Comparison of ENCODE assay signal across 8 cellular contexts in the genomic region with DNA sequence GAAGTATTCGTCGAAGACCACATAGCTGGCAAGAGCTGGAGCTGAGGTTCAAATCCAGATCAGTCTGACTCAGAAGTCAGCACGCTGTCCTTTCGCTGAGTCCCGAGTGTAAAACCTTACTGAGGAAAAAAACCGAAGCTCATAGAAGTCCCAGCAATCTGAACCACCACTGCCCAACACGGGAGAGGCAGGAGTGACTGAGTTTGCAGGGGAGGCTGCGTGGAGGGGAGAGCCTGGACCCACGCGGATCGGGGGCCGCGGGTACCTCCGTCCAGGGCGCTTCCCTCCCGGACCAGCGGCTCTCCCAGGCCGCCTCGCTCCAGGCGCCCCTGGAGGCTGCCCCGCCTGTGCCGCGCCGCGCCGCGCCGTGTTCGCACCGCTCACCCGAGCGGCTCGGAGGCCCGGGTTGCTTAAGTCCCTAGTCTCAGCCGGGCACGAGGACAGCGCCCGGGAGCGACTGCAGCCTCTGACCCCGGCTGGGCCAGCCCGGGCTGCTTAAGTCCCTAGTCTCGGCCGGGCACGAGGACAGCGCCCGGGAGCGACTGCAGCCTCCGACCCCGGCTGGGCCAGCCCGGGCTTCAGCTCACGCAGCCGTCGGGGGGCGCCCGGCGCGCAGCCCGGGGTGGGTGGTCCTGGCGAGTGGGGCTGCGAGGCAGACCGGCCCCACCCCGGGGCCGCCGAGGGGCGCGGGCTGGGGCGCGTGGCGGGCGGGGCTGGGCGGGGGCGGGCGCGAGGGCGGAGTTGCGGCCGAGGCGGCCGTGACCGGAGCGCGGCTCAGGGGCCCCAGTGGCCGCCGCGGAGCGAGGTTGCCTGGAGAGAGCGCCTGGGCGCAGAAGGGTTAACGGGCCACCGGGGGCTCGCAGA. TPM values are rescaled to one million over a fixed set of nuclear protein-coding genes. Genes with fewer than 3 reads are reported as not detected.
DNase-seq lines count a peak whose midpoint lies in the region; ATAC-seq and TF ChIP-seq lines count a peak whose summit lies in the region.

A gene (plus strand): TSS at position 777 of the 864 bp plus-strand sequence. CDS start 2,881 bp downstream, outside the sequence.

- TF ChIP-seq CTCF in BJ (IDR thresholded peaks at IDR 0.05; ENCODE audit: insufficient read depth, low read depth, low read length) = 0 out of 2 replicates have a peak, but pooled peaks have one; percentile 2
- TF ChIP-seq CTCF in WI38 (IDR thresholded peaks at IDR 0.05; ENCODE audit: low read depth, low read length) = no peak
- no peak for TF ChIP-seq CTCF in mucosa of descending colon (IDR thresholded peaks at IDR 0.05)
- peak in 1 of 3 experiments; percentile 9 for TF ChIP-seq CTCF in vagina (IDR thresholded peaks at IDR 0.05)

- POLR2A ChIA-PET in BJ (lab: Charles Lee) = interaction anchor here (0.7 kb wide), 1 partner anchor 19 kb away, joined by 3 read pairs; no protein-coding TSS in a partner anchor

- H3K27me3 ChIP-seq in BJ (ENCODE audit: control insufficient read depth, insufficient read depth, low read length) (no peaks in the 10 kb centered on the region), vagina (no peaks in the 10 kb centered on the region)

- CTCF ChIA-PET in BJ (lab: Yijun Ruan, JAX) = interaction anchor here (0.5 to 6.2 kb wide), 7 partner anchors 11 to 110 kb away, joined by 3 to 43 read pairs (median 3); no protein-coding TSS in a partner anchor

- TF ChIP-seq POLR2A in erythroblast (IDR thresholded peaks at IDR 0.05; ENCODE audit: low read length) = no peak
- peak in 1 of 2 donors; percentile 59 for TF ChIP-seq POLR2A in vagina (IDR thresholded peaks at IDR 0.05)

- intact Hi-C loops in mucosa of descending colon (cut with DNase I, micrococcal nuclease) = no loop called here
- intact Hi-C loops in vagina (cut with DNase I) = no loop called here

- no peaks in the 10 kb centered on the region for H3K9me3 ChIP-seq in mucosa of descending colon
- no peaks in the 10 kb centered on the region for H3K9me3 ChIP-seq in vagina

- H3K4me1 ChIP-seq in mucosa of descending colon (ENCODE audit: low read depth) (peaks cover 13% of the 10 kb centered on the region), vagina (peaks cover 46% of the 10 kb centered on the region)

- H3K36me3 ChIP-seq in BJ (ENCODE audit: control insufficient read depth, insufficient read depth, low read length) = no peaks in the 10 kb centered on the region
- no peaks in the 10 kb centered on the region for H3K36me3 ChIP-seq in mucosa of descending colon (ENCODE audit: low read depth)
- H3K36me3 ChIP-seq in vagina = no peaks in the 10 kb centered on the region

- H3K27ac ChIP-seq in vagina = peak within 1 kb of the TSS; percentile 94

- DNase-seq in BJ (ENCODE audit: low read depth) (no peak), NCI-H1092 (lab: John Stamatoyannopoulos, UW) (peak; percentile 51), erythroblast (lab: John Stamatoyannopoulos, UW) (peak; percentile 81 to 83), mucosa of descending colon (peak in 1 of 3 donors; percentile 72), vagina (ENCODE audit: extremely low spot score in 2 of 2) (no peak)

- ATAC-seq in GM18909 (IDR thresholded peaks at IDR 0.05; ENCODE audit: poor library complexity, unreplicated experiment) (peak; percentile 52), mucosa of descending colon (peak; percentile 75), HG03378 (IDR thresholded peaks at IDR 0.05; ENCODE audit: unreplicated experiment) (no peak)

- H3K4me3 ChIP-seq in BJ (ENCODE audit: low read depth, low read length) (peak within 1 kb of the TSS; percentile 52), WI38 (ENCODE audit: low read depth, low read length) (peak within 1 kb of the TSS; percentile 63), mucosa of descending colon (peak within 1 kb of the TSS; percentile 11), vagina (peak within 1 kb of the TSS; percentile 61 to 73)

RNA-seq across cellular contexts. Expression of the gene that starts here (rescaled TPM):
- polyA plus RNA-seq in BJ (2011; rRNA removed) = 6.1 and 8.6 TPM in 2 replicates
- 3.8 and 5.9 TPM in 2 replicates for polyA minus RNA-seq in BJ (2011; rRNA and poly(A)+ RNA removed)
- total RNA-seq in mucosa of descending colon = 10 to 100 TPM in 2 of 3 donors, 1 to 10 TPM in 1; 3.4 to 37.1 (median 10.2) TPM
- total RNA-seq in vagina = 64.6 TPM

Comparison
In these comparisons a context has a peak if more than half of its experiments do, and no peak if none do; other contexts are left out.
1. DNase-seq: peak in NCI-H1092 (single experiment) and erythroblast (2 of 2); none in BJ (single experiment) and vagina (0 of 2).
2. H3K4me3 ChIP-seq: peak in every context shown above with its lines; median percentile 67 in vagina; 63 in WI38; 52 in BJ; 11 in mucosa of descending colon.